9 cellular contexts compared by ENCODE assay signal in the genomic region with DNA sequence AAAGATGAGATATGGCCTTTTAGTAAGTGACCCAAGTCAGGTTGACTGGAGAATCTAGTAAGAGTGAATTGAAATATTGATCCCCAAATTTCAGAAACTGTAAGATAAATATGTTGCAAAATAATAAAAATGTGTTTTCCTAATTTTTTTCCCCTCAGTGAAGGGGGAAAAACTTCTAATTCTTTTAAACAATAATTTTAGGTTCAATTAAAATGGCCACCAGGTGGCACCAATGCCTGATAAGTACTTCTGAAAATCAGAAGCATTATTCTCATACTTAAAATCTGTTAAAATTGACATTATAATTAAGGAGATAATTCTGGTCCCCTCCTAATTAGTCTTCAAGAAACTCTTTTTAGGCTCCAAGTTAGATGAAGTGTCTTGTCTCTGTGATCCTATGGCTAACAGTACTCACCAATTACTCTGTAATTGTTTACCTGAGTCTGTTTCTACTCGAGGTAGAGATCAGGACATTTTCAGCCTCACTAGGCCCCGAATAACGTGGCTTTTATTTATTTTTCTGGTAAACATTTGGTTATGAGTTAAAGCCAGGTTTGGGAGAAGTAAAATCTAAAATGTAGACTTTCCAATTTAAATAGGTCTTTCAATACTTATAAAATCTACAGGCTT. TPM values are rescaled to one million over a fixed set of nuclear protein-coding genes. Genes with fewer than 3 reads are reported as not detected.
DNase-seq lines count a peak whose midpoint lies in the region; ATAC-seq, FAIRE-seq and TF ChIP-seq lines count a peak whose summit lies in the region.
"Had no signal": no experiment of that assay in that cellular context is flagged by ENCODE, and none has a peak within 500 bp of the region (broad histone marks: within the 10 kb centered on the region; RNA-seq: fewer than 3 reads in every experiment).

No MANE protein-coding gene starts in this region.

- no peaks in the 10 kb centered on the region for H3K79me2 ChIP-seq in astrocyte (ENCODE audit: insufficient read depth, low read length)

- FAIRE-seq in D721Med (lab: Jason Lieb, UNC) (peak; percentile 41), astrocyte (lab: Jason Lieb, UNC) (no peak)

- no peak overlapping the region for H3K4me3 Mint-ChIP-seq in astrocyte (ENCODE audit: unreplicated experiment)

- H3K9ac ChIP-seq in astrocyte (ENCODE audit: low read length): no peak overlapping the region

- H3K9me3 ChIP-seq in astrocyte (ENCODE audit: insufficient read depth, low read depth, low read length): no peaks in the 10 kb centered on the region

- no peak overlapping the region for H3K4me2 ChIP-seq in astrocyte (ENCODE audit: low read length)

- no peak for DNase-seq in D721Med (ENCODE audit: insufficient read length, low spot score)
- DNase-seq in NCI-H2171 treated with DMSO at 0.1 percent for 48 hours (lab: John Stamatoyannopoulos, UW): peak; percentile 44
- no peak for DNase-seq in astrocyte (ENCODE audit: low read depth)
- peak; percentile 42 for DNase-seq in left kidney (ENCODE audit: low read depth, low spot score)
- DNase-seq in iPS-NIHi7 (ENCODE audit: extremely low spot score): no peak

- TF ChIP-seq CTCF in 22Rv1 (IDR thresholded peaks at IDR 0.05) (peak; percentile 77), D721Med (IDR thresholded peaks at IDR 0.05; ENCODE audit: insufficient read depth, missing control alignments) (peak; percentile 42), astrocyte (IDR thresholded peaks at IDR 0.05; ENCODE audit: insufficient read depth, low read depth, low read length) (peak; percentile 45)

- ATAC-seq in HG03469 (IDR thresholded peaks at IDR 0.05; ENCODE audit: unreplicated experiment) (no peak), GM21529 (IDR thresholded peaks at IDR 0.05; ENCODE audit: unreplicated experiment) (no peak)

- no peaks in the 10 kb centered on the region for H3K27me3 ChIP-seq in astrocyte (ENCODE audit: insufficient read depth, low read length)

- no peaks in the 10 kb centered on the region for H3K36me3 ChIP-seq in astrocyte (ENCODE audit: insufficient read depth, low read length)

- H3K4me3 ChIP-seq in astrocyte (ENCODE audit: insufficient read depth, low read depth, low read length): no peak overlapping the region

- H4K20me1 ChIP-seq in astrocyte (ENCODE audit: insufficient read depth, low read length): no peaks in the 10 kb centered on the region

- H3K9me3 Mint-ChIP-seq in astrocyte (ENCODE audit: unreplicated experiment): peaks cover 11% of the 10 kb centered on the region

- no peaks in the 10 kb centered on the region for H3K4me1 ChIP-seq in astrocyte (ENCODE audit: insufficient read depth, low read length)

- peaks cover 24% of the 10 kb centered on the region for H3K36me3 Mint-ChIP-seq in astrocyte (ENCODE audit: low read depth, unreplicated experiment)

- H3K27ac Mint-ChIP-seq in astrocyte (ENCODE audit: unreplicated experiment): no peak overlapping the region

- H3K4me1 Mint-ChIP-seq in astrocyte (ENCODE audit: low read depth, unreplicated experiment): no peaks in the 10 kb centered on the region

- no peak overlapping the region for H2AFZ ChIP-seq in astrocyte (ENCODE audit: low read depth, low read length)

- H3K27ac ChIP-seq in 22Rv1 (no peak overlapping the region), astrocyte (ENCODE audit: low read depth, low read length) (no peak overlapping the region)
- H3K27ac ChIP-seq: epithelial cell of prostate had no signal

- no peaks in the 10 kb centered on the region for H3K27me3 Mint-ChIP-seq in astrocyte (ENCODE audit: low read depth, unreplicated experiment)

RNA-seq across cellular contexts. Expression of a gene that starts 52.6 kb away (rescaled TPM):
- 77.6 and 87.3 TPM in 2 replicates for total RNA-seq in astrocyte

Comparison
In these comparisons a context has a peak if more than half of its experiments do, and no peak if none do; other contexts are left out.
1. DNase-seq: peak in NCI-H2171 treated with DMSO at 0.1 percent for 48 hours (single experiment) and left kidney (single experiment); none in D721Med (single experiment), astrocyte (single experiment) and iPS-NIHi7 (single experiment).
2. Peak in every context shown above with its lines, with median percentiles within 50 percentile points of each other: CTCF ChIP-seq.